9 cellular contexts compared by ENCODE assay signal in genomic region chr22:50171319-50171964, GRCh38. TPM values are rescaled to one million over a fixed set of nuclear protein-coding genes. Genes with fewer than 3 reads are reported as not detected.
A peak's percentile ranks its signal among the peaks of the same experiment; 100 is the strongest.
DNase-seq lines count a peak whose midpoint lies in the region; ATAC-seq lines count a peak whose summit lies in the region.
"Had no signal": no experiment of that assay in that cellular context is flagged by ENCODE, and none has a peak within 500 bp of the region (broad histone marks: within the 10 kb centered on the region; RNA-seq: fewer than 3 reads in every experiment).

No MANE protein-coding gene starts in this region.

- no peaks in the 10 kb centered on the region for H3K36me3 Mint-ChIP-seq in activated CD4-positive, alpha-beta T cell treated with anti-CD3 and anti-CD28 coated beads, Interleukin-2, amount 10 ng/mL, durations not matched to agents 7 days and 5 days (ENCODE audit: low read depth)
- no peaks in the 10 kb centered on the region for H3K36me3 Mint-ChIP-seq in activated naive CD8-positive, alpha-beta T cell

- no peak overlapping the region for H3K27ac Mint-ChIP-seq in activated CD4-positive, alpha-beta T cell treated with anti-CD3 and anti-CD28 coated beads, Interleukin-2, amount 10 ng/mL, durations not matched to agents 7 days and 5 days
- peak overlapping the region; percentile 70 for H3K27ac Mint-ChIP-seq in activated naive CD8-positive, alpha-beta T cell
- H3K27ac Mint-ChIP-seq in stimulated activated naive CD8-positive, alpha-beta T cell treated with anti-CD3 and anti-CD28 coated beads, Interleukin-15, amount 100 ng/mL, for 72 hours, result peak overlapping the region; percentile 64 to 67

- H3K4me1 ChIP-seq in iPS-20b (ENCODE audit: insufficient read depth, low read length), result no peaks in the 10 kb centered on the region

- H3K27me3 Mint-ChIP-seq in activated CD4-positive, alpha-beta T cell treated with anti-CD3 and anti-CD28 coated beads, Interleukin-2, amount 10 ng/mL, durations not matched to agents 7 days and 5 days, result peaks cover 37% of the 10 kb centered on the region
- peaks cover 7% of the 10 kb centered on the region for H3K27me3 Mint-ChIP-seq in activated naive CD8-positive, alpha-beta T cell
- H3K27me3 Mint-ChIP-seq in stimulated activated naive CD8-positive, alpha-beta T cell treated with anti-CD3 and anti-CD28 coated beads, Interleukin-15, amount 100 ng/mL, for 72 hours, result peaks cover 62% of the 10 kb centered on the region

- POLR2A ChIA-PET in activated CD4-positive, alpha-beta T cell treated with anti-CD3 and anti-CD28 coated beads, Interleukin-2, amount 10 ng/mL, durations not matched to agents 7 days and 5 days (lab: Charles Lee), result no interaction called here

- peak overlapping the region; percentile 59 for H3K4me3 Mint-ChIP-seq in activated CD4-positive, alpha-beta T cell treated with anti-CD3 and anti-CD28 coated beads, Interleukin-2, amount 10 ng/mL, durations not matched to agents 7 days and 5 days
- peak overlapping the region; percentile 79 for H3K4me3 Mint-ChIP-seq in activated naive CD8-positive, alpha-beta T cell
- H3K4me3 Mint-ChIP-seq in stimulated activated naive CD8-positive, alpha-beta T cell treated with anti-CD3 and anti-CD28 coated beads, Interleukin-15, amount 100 ng/mL, for 72 hours, result peak overlapping the region; percentile 79 to 84

- H3K9ac ChIP-seq in iPS-20b (ENCODE audit: low read depth, low read length), result no peak overlapping the region

- no peak overlapping the region for H3K27ac ChIP-seq in iPS-20b (ENCODE audit: low read length)

- ATAC-seq in stimulated activated naive CD8-positive, alpha-beta T cell treated with anti-CD3 and anti-CD28 coated beads, Interleukin-15, amount 100 ng/mL, for 72 hours, result peak; percentile 18
- ATAC-seq in GM19395 (IDR thresholded peaks at IDR 0.05; ENCODE audit: unreplicated experiment), result no peak

- no peak for DNase-seq in activated CD4-positive, alpha-beta T cell treated with anti-CD3 and anti-CD28 coated beads, Interleukin-2, amount 10 ng/mL, durations not matched to agents 7 days and 5 days
- no peak for DNase-seq in activated CD4-positive, alpha-beta T cell treated with anti-CD3 and anti-CD28 coated beads for 1 hour
- DNase-seq in stimulated activated naive CD8-positive, alpha-beta T cell treated with anti-CD3 and anti-CD28 coated beads, Interleukin-15, amount 100 ng/mL, for 72 hours, result no peak
- no peak for DNase-seq in DMS114 treated with DMSO at 0.1 percent for 48 hours (lab: John Stamatoyannopoulos, UW; ENCODE audit: unreplicated experiment)
- DNase-seq in DMS153 treated with DMSO at 0.1 percent for 48 hours (lab: John Stamatoyannopoulos, UW; ENCODE audit: unreplicated experiment), result no peak
- DNase-seq: stimulated activated CD4-positive, alpha-beta T cell treated with anti-CD3 and anti-CD28 coated beads, Interleukin-1b, Interleukin-23, amount 100 ng/mL, for 48 hours had no signal

- H3K36me3 ChIP-seq in iPS-20b (ENCODE audit: insufficient read depth, low read depth, low read length), result no peaks in the 10 kb centered on the region

- H3K27me3 ChIP-seq in iPS-20b (ENCODE audit: insufficient read depth, low read length), result peaks cover 41% of the 10 kb centered on the region

- peak overlapping the region; percentile 67; the same call in 1 of the 2 replicates for H3K4me3 ChIP-seq in iPS-20b (ENCODE audit: low read length)

- no peaks in the 10 kb centered on the region for H3K9me3 Mint-ChIP-seq in activated CD4-positive, alpha-beta T cell treated with anti-CD3 and anti-CD28 coated beads, Interleukin-2, amount 10 ng/mL, durations not matched to agents 7 days and 5 days
- no peaks in the 10 kb centered on the region for H3K9me3 Mint-ChIP-seq in activated naive CD8-positive, alpha-beta T cell (ENCODE audit: low read depth)
- no peaks in the 10 kb centered on the region for H3K9me3 Mint-ChIP-seq in stimulated activated naive CD8-positive, alpha-beta T cell treated with anti-CD3 and anti-CD28 coated beads, Interleukin-15, amount 100 ng/mL, for 72 hours

- H3K4me1 Mint-ChIP-seq in activated CD4-positive, alpha-beta T cell treated with anti-CD3 and anti-CD28 coated beads, Interleukin-2, amount 10 ng/mL, durations not matched to agents 7 days and 5 days, result peaks cover 6% of the 10 kb centered on the region
- H3K4me1 Mint-ChIP-seq in activated naive CD8-positive, alpha-beta T cell (ENCODE audit: low read depth), result peaks cover 5% of the 10 kb centered on the region
- peaks cover 18% of the 10 kb centered on the region for H3K4me1 Mint-ChIP-seq in stimulated activated naive CD8-positive, alpha-beta T cell treated with anti-CD3 and anti-CD28 coated beads, Interleukin-15, amount 100 ng/mL, for 72 hours

- no peaks in the 10 kb centered on the region for H3K9me3 ChIP-seq in iPS-20b (ENCODE audit: insufficient read depth, low read depth, low read length)

- CTCF ChIA-PET in activated CD4-positive, alpha-beta T cell treated with anti-CD3 and anti-CD28 coated beads, Interleukin-2, amount 10 ng/mL, durations not matched to agents 7 days and 5 days (lab: Charles Lee), result interaction anchor here (0.7 to 1.3 kb wide), 2 partner anchors 16 to 19 kb away, joined by 3 to 4 read pairs; no protein-coding TSS in a partner anchor

RNA-seq across cellular contexts. Expression of gene PANX2, which starts 0.9 kb away (rescaled TPM):
- total RNA-seq in activated CD4-positive, alpha-beta T cell treated with anti-CD3 and anti-CD28 coated beads, Interleukin-2, amount 10 ng/mL, durations not matched to agents 7 days and 5 days, result under 1 TPM; 0.10 TPM

RNA-seq across cellular contexts. Expression of gene TRABD, which starts 14.3 kb away (rescaled TPM):
- 100 to 1,000 TPM; 112 to 138 TPM for total RNA-seq in activated CD4-positive, alpha-beta T cell treated with anti-CD3 and anti-CD28 coated beads, Interleukin-2, amount 10 ng/mL, durations not matched to agents 7 days and 5 days

RNA-seq across cellular contexts. Expression of gene SELENOO, which starts 29.4 kb away (rescaled TPM):
- total RNA-seq in activated CD4-positive, alpha-beta T cell treated with anti-CD3 and anti-CD28 coated beads, Interleukin-2, amount 10 ng/mL, durations not matched to agents 7 days and 5 days, result 10 to 100 TPM; 17.4 to 25.5 TPM
